Comparison of ENCODE assay signal across 18 cellular contexts in genomic region chr10:110107430-110107829, GRCh38.
"Had no signal": no experiment of that assay in that cellular context is flagged by ENCODE, and none has a peak within 500 bp of the region (broad histone marks: within the 10 kb centered on the region; RNA-seq: fewer than 3 reads in every experiment).

No MANE protein-coding gene starts in this region.

- H2AFZ ChIP-seq: hepatocyte had no signal

- H3K27ac ChIP-seq: hepatocyte, spleen, testis, upper lobe of right lung, vagina had no signal

- ATAC-seq: left colon; mucosa of descending colon; sciatic nerve; stimulated activated naive B cell treated with anti-CD40 and anti-IgM and Interleukin-4, amounts not matched to agents 10 μg/mL and 1 μg/mL and 100 μg/mL, for 72 hours; stimulated activated naive CD8-positive, alpha-beta T cell treated with anti-CD3 and anti-CD28 coated beads, Interleukin-15, amount 100 ng/mL, for 72 hours; upper lobe of right lung had no signal

- H3K36me3 ChIP-seq: vagina had no signal

- H3K27me3 Mint-ChIP-seq: stimulated activated naive B cell treated with anti-CD40 and anti-IgM and Interleukin-4, amounts not matched to agents 10 μg/mL and 1 μg/mL and 100 μg/mL, for 72 hours; stimulated activated naive CD8-positive, alpha-beta T cell treated with anti-CD3 and anti-CD28 coated beads, Interleukin-15, amount 100 ng/mL, for 72 hours had no signal

- H3K4me1 ChIP-seq: testis, upper lobe of right lung, vagina had no signal

- H3K4me3 ChIP-seq: hepatocyte, mucosa of descending colon, spleen, testis, tibial nerve, upper lobe of right lung, vagina had no signal

- H3K9me3 ChIP-seq: mucosa of descending colon, spleen, testis, tibial nerve, upper lobe of right lung, vagina had no signal

- H3K4me2 ChIP-seq: hepatocyte had no signal

- H3K4me3 Mint-ChIP-seq: nephron; stimulated activated naive B cell treated with anti-CD40 and anti-IgM and Interleukin-4, amounts not matched to agents 10 μg/mL and 1 μg/mL and 100 μg/mL, for 72 hours; stimulated activated naive CD8-positive, alpha-beta T cell treated with anti-CD3 and anti-CD28 coated beads, Interleukin-15, amount 100 ng/mL, for 72 hours had no signal

- H3K27me3 ChIP-seq: hepatocyte, spleen, testis, tibial nerve, upper lobe of right lung, vagina had no signal

- H3K27ac Mint-ChIP-seq: nephron; stimulated activated naive B cell treated with anti-CD40 and anti-IgM and Interleukin-4, amounts not matched to agents 10 μg/mL and 1 μg/mL and 100 μg/mL, for 72 hours; stimulated activated naive CD8-positive, alpha-beta T cell treated with anti-CD3 and anti-CD28 coated beads, Interleukin-15, amount 100 ng/mL, for 72 hours had no signal

- DNase-seq: foreskin melanocyte; head of caudate nucleus; left colon; mammary epithelial cell; mucosa of descending colon; posterior cingulate gyrus; spleen; stimulated activated CD4-positive, alpha-beta T cell treated with anti-CD3 and anti-CD28 coated beads, Interleukin-2, amount 100 ng/mL, for 24 hours; stimulated activated CD4-positive, alpha-beta T cell treated with anti-CD3 and anti-CD28 coated beads, Interleukin-4, amount 100 ng/mL, for 4 hours; stimulated activated naive B cell treated with anti-CD40 and anti-IgM and Interleukin-4, amounts not matched to agents 10 μg/mL and 1 μg/mL and 100 μg/mL, for 72 hours; stimulated activated naive CD8-positive, alpha-beta T cell treated with anti-CD3 and anti-CD28 coated beads, Interleukin-15, amount 100 ng/mL, for 72 hours; testis; upper lobe of right lung had no signal

- H3K9me3 Mint-ChIP-seq: nephron; stimulated activated naive B cell treated with anti-CD40 and anti-IgM and Interleukin-4, amounts not matched to agents 10 μg/mL and 1 μg/mL and 100 μg/mL, for 72 hours; stimulated activated naive CD8-positive, alpha-beta T cell treated with anti-CD3 and anti-CD28 coated beads, Interleukin-15, amount 100 ng/mL, for 72 hours had no signal
